In the genomic region with DNA sequence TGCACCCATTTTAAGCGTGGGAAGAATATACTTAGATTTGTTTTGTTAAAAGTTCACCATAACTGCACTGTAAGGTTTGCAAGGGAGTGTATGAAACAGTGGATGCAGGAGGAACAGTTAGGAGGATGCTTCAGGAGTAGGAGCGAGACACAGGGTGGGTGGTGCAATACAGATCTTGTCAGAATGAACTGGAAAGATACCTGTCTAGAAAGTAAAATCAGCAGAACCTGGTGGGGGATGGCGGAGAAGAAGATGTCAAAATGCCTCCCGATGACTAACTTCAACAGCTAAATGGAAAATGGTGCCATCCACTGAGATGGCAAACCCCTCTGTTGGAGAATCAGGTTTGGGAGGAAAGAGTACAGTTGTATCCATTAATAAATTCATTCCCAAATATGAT, we compare ENCODE assay signal across 27 cellular contexts.
"Had no signal": no experiment of that assay in that cellular context is flagged by ENCODE, and none has a peak within 500 bp of the region (broad histone marks: within the 10 kb centered on the region; RNA-seq: fewer than 3 reads in every experiment).

No MANE protein-coding gene starts in this region.

- ATAC-seq: activated CD4-positive, CD25-positive, alpha-beta regulatory T cell treated with anti-CD3 and anti-CD28 coated beads, Interleukin-2, amount 50 U/mL, for 24 hours; foreskin keratinocyte; left lobe of liver; mucosa of descending colon; pancreas; SK-N-SH treated with all-trans-retinoic acid at 6 μM for 48 hours; T-helper 17 cell had no signal

- H3K27me3 ChIP-seq: brain microvascular endothelial cell, esophagus muscularis mucosa, foreskin keratinocyte, pancreas, sigmoid colon had no signal

- H3K9me3 ChIP-seq: esophagus muscularis mucosa, mucosa of descending colon, pancreas, prostate gland, sigmoid colon, thoracic aorta had no signal

- H3K27ac ChIP-seq: brain microvascular endothelial cell, esophagus muscularis mucosa, foreskin keratinocyte, pancreas, prostate gland, sigmoid colon, thoracic aorta, WERI-Rb-1 had no signal

- H3K4me3 Mint-ChIP-seq: activated CD4-positive, alpha-beta memory T cell treated with anti-CD3 and anti-CD28 coated beads for 36 hours; activated naive CD4-positive, alpha-beta T cell treated with anti-CD3 and anti-CD28 coated beads, Interleukin-2, amount 50 U/mL, for 24 hours; T-helper 17 cell had no signal

- H3K4me1 ChIP-seq: esophagus muscularis mucosa, foreskin keratinocyte, pancreas, prostate gland, sigmoid colon had no signal

- H3K27ac Mint-ChIP-seq: activated CD4-positive, alpha-beta memory T cell treated with anti-CD3 and anti-CD28 coated beads for 36 hours; activated naive CD4-positive, alpha-beta T cell treated with anti-CD3 and anti-CD28 coated beads, Interleukin-2, amount 50 U/mL, for 24 hours; activated T-helper 2 cell treated with anti-CD3 and anti-CD28 coated beads, Interferon-gamma antibody, Interleukin-2, Interleukin-4, amounts not matched to agents 10 μg/mL and 5 μg/mL and 100 μg/mL, durations not matched to agents 14 hours and 24 hours and 36 hours; T-helper 17 cell had no signal

- H3K36me3 ChIP-seq: prostate gland had no signal

- H3K9me3 Mint-ChIP-seq: activated CD4-positive, alpha-beta memory T cell treated with anti-CD3 and anti-CD28 coated beads for 36 hours; activated naive CD4-positive, alpha-beta T cell treated with anti-CD3 and anti-CD28 coated beads, Interleukin-2, amount 50 U/mL, for 24 hours; activated T-helper 2 cell treated with anti-CD3 and anti-CD28 coated beads, Interferon-gamma antibody, Interleukin-2, Interleukin-4, amounts not matched to agents 10 μg/mL and 5 μg/mL and 100 μg/mL, durations not matched to agents 14 hours and 24 hours and 36 hours had no signal

- H3K27me3 Mint-ChIP-seq: activated CD4-positive, alpha-beta memory T cell treated with anti-CD3 and anti-CD28 coated beads for 36 hours; activated naive CD4-positive, alpha-beta T cell treated with anti-CD3 and anti-CD28 coated beads, Interleukin-2, amount 50 U/mL, for 24 hours; T-helper 17 cell had no signal

- H3K4me3 ChIP-seq: esophagus muscularis mucosa, lung, mucosa of descending colon, pancreas, prostate gland, sigmoid colon, thoracic aorta had no signal

- DNase-seq: activated CD4-positive, alpha-beta memory T cell treated with anti-CD3 and anti-CD28 coated beads for 36 hours; activated CD4-positive, alpha-beta T cell treated with anti-CD3 and anti-CD28 coated beads for 48 hours; activated CD8-positive, alpha-beta memory T cell treated with anti-CD3 and anti-CD28 coated beads, Interleukin-2, amount 50 U/mL, for 4 hours; activated T-cell treated with anti-CD3 and anti-CD28 coated beads, Interleukin-2, amount 50 U/mL, for 1 hour; brain microvascular endothelial cell; foreskin keratinocyte; kidney glomerular epithelial cell; mucosa of descending colon; pancreas; sigmoid colon; small intestine; stimulated activated CD4-positive, alpha-beta T cell treated with anti-CD3 and anti-CD28 coated beads, Interleukin-15, amount 100 ng/mL, for 24 hours; stimulated activated CD4-positive, alpha-beta T cell treated with anti-CD3 and anti-CD28 coated beads, Interleukin-2, amount 100 ng/mL, for 24 hours; stimulated activated naive CD4-positive, alpha-beta T cell; T-helper 17 cell; T1000; trophoblast cell; WERI-Rb-1 had no signal
